8 cellular contexts compared by ENCODE assay signal in genomic region chr17:18026408-18026776, GRCh38. TPM values are rescaled to one million over a fixed set of nuclear protein-coding genes. Genes with fewer than 3 reads are reported as not detected.
DNase-seq lines count a peak whose midpoint lies in the region; ATAC-seq, FAIRE-seq and TF ChIP-seq lines count a peak whose summit lies in the region.

No MANE protein-coding gene starts in this region.

- H3K27ac Mint-ChIP-seq in stimulated activated memory B cell treated with anti-CD40 and anti-IgM and Interleukin-4, amounts not matched to agents 10 μg/mL and 1 μg/mL and 100 μg/mL, for 72 hours: no peak overlapping the region

- no peaks in the 10 kb centered on the region for H3K79me2 ChIP-seq in endothelial cell of umbilical vein (ENCODE audit: control insufficient read depth, insufficient read depth, low read length)

- no peak overlapping the region for H3K4me3 ChIP-seq in endothelial cell of umbilical vein (replicated peaks in 1 of 3; ENCODE audit: insufficient read depth in 1 of 3, low read depth in 1 of 3, low read length in 3 of 3)

- H3K27me3 ChIP-seq in endothelial cell of umbilical vein (ENCODE audit: control insufficient read depth in 2 of 2, insufficient read depth in 2 of 2, low read length in 2 of 2): no peaks in the 10 kb centered on the region

- no peak for TF ChIP-seq POLR2A in endothelial cell of umbilical vein (IDR thresholded peaks at IDR 0.05; ENCODE audit: low read depth, low read length)

- H3K9me3 Mint-ChIP-seq in stimulated activated memory B cell treated with anti-CD40 and anti-IgM and Interleukin-4, amounts not matched to agents 10 μg/mL and 1 μg/mL and 100 μg/mL, for 72 hours: no peaks in the 10 kb centered on the region

- H3K4me2 ChIP-seq in endothelial cell of umbilical vein (ENCODE audit: insufficient read depth, low read length): no peak overlapping the region

- H3K4me1 ChIP-seq in endothelial cell of umbilical vein (ENCODE audit: control insufficient read depth, extremely low read depth, insufficient read depth, low read length): no peaks in the 10 kb centered on the region

- H3K27me3 Mint-ChIP-seq in stimulated activated memory B cell treated with anti-CD40 and anti-IgM and Interleukin-4, amounts not matched to agents 10 μg/mL and 1 μg/mL and 100 μg/mL, for 72 hours: no peaks in the 10 kb centered on the region

- intact Hi-C loops in endothelial cell of umbilical vein (cut with micrococcal nuclease): no loop called here

- TF ChIP-seq CTCF in endothelial cell of umbilical vein (IDR thresholded peaks at IDR 0.05; ENCODE audit: extremely low read depth in 1 of 2, insufficient read depth in 1 of 2, low read depth in 1 of 2, low read length in 2 of 2): no peak

- H4K20me1 ChIP-seq in endothelial cell of umbilical vein (replicated peaks; ENCODE audit: control insufficient read depth, extremely low read depth, insufficient read depth, low read length): no peaks in the 10 kb centered on the region

- no peak overlapping the region for H2AFZ ChIP-seq in endothelial cell of umbilical vein (ENCODE audit: low read depth, low read length)

- H3K9ac ChIP-seq in endothelial cell of umbilical vein (replicated peaks; ENCODE audit: extremely low read depth, insufficient read depth, low read length): no peak overlapping the region

- H3K36me3 ChIP-seq in endothelial cell of umbilical vein (ENCODE audit: control insufficient read depth in 2 of 2, extremely low read depth in 1 of 2, insufficient read depth in 2 of 2, low read length in 2 of 2): peaks cover 0 to 2% of the 10 kb centered on the region in 2 experiments

- H3K36me3 Mint-ChIP-seq in stimulated activated memory B cell treated with anti-CD40 and anti-IgM and Interleukin-4, amounts not matched to agents 10 μg/mL and 1 μg/mL and 100 μg/mL, for 72 hours: peaks cover 25% of the 10 kb centered on the region

- BruUV-seq in endothelial cell of umbilical vein (replicated peaks; lab: Mats Ljungman, UMichigan): no TSS peak

- no peak overlapping the region for H3K27ac ChIP-seq in endothelial cell of umbilical vein (ENCODE audit: insufficient read depth, low read depth, low read length)

- FAIRE-seq in endothelial cell of umbilical vein (lab: Jason Lieb, UNC): no peak

- CTCF ChIA-PET in endothelial cell of umbilical vein (lab: Charles Lee): interaction anchor here (1.0 kb wide), 1 partner anchor 13 kb away, joined by 3 read pairs; no protein-coding TSS in a partner anchor

- POLR2A ChIA-PET in endothelial cell of umbilical vein (lab: Charles Lee): no interaction called here

- H3K9me3 ChIP-seq in endothelial cell of umbilical vein (replicated peaks; ENCODE audit: control insufficient read depth, insufficient read depth, low read length): no peaks in the 10 kb centered on the region

- no peaks in the 10 kb centered on the region for H3K9me1 ChIP-seq in endothelial cell of umbilical vein (replicated peaks; ENCODE audit: control insufficient read depth, extremely low read depth, insufficient read depth, low read length)

- H3K4me3 Mint-ChIP-seq in stimulated activated memory B cell treated with anti-CD40 and anti-IgM and Interleukin-4, amounts not matched to agents 10 μg/mL and 1 μg/mL and 100 μg/mL, for 72 hours: no peak overlapping the region

- dilution Hi-C loops in endothelial cell of umbilical vein (cut with MboI; ENCODE audit: extremely low pct_ligation_motif_present, low sequenced_read_pairs): loop anchor here (25.0 kb wide), 1 partner anchor 139 kb away; no protein-coding TSS in a partner anchor

- no peak for ATAC-seq in stimulated activated memory B cell treated with anti-CD40 and anti-IgM and Interleukin-4, amounts not matched to agents 10 μg/mL and 1 μg/mL and 100 μg/mL, for 72 hours

- H3K4me1 Mint-ChIP-seq in stimulated activated memory B cell treated with anti-CD40 and anti-IgM and Interleukin-4, amounts not matched to agents 10 μg/mL and 1 μg/mL and 100 μg/mL, for 72 hours: peaks cover 15% of the 10 kb centered on the region

- DNase-seq in Daoy (ENCODE audit: low read depth) (peak; percentile 82), NCI-H446 treated with DMSO at 0.1 percent for 48 hours (lab: John Stamatoyannopoulos, UW) (peak; percentile 17), endothelial cell of umbilical vein (ENCODE audit: low read depth, low spot score) (peak; percentile 29), nucleus accumbens (lab: John Stamatoyannopoulos, UW) (peak in 29 of 56 donors; percentile 7 to 62 (median 29)), cerebellum (ENCODE audit: low spot score) (no peak), GF-D8 (lab: John Stamatoyannopoulos, UW) (no peak), Kasumi-1 (lab: John Stamatoyannopoulos, UW) (no peak)

TF ChIP-seq in endothelial cell of umbilical vein, 7 proteins besides CTCF, POLR2A, EP300 and RAD21:
- no peak for TF ChIP-seq JUN (IDR thresholded peaks at IDR 0.05; ENCODE audit: borderline replicate concordance, insufficient read depth, insufficient read length, low read depth)
- no peak for TF ChIP-seq EZH2 (IDR thresholded peaks at IDR 0.05; ENCODE audit: borderline replicate concordance, low read depth, low read length, severe bottlenecking)
- TF ChIP-seq GATA2 (IDR thresholded peaks at IDR 0.05; ENCODE audit: insufficient read depth, insufficient read length, low read depth, low read length): no peak
- no peak for TF ChIP-seq POLR2AphosphoS5 (IDR thresholded peaks at IDR 0.05; ENCODE audit: insufficient read depth, low read depth, low read length)
- no peak for TF ChIP-seq FOS (IDR thresholded peaks at IDR 0.05; ENCODE audit: borderline replicate concordance, insufficient read depth, low read length)
- TF ChIP-seq MYC (IDR thresholded peaks at IDR 0.05; ENCODE audit: low read depth, low read length): no peak
- TF ChIP-seq, protein P1, sequence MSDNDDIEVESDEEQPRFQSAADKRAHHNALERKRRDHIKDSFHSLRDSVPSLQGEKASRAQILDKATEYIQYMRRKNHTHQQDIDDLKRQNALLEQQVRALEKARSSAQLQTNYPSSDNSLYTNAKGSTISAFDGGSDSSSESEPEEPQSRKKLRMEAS (IDR thresholded peaks at IDR 0.05; ENCODE audit: insufficient read depth, insufficient read length): no peak

RNA-seq across cellular contexts. Expression of gene ATPAF2, which starts 12.6 kb away (rescaled TPM):
- 20.2 and 21.6 TPM in 2 replicates for total RNA-seq in Daoy (2014; rRNA removed; shearing (Covaris generic))
- 32.1 and 35.7 TPM in 2 replicates for total RNA-seq in endothelial cell of umbilical vein
- polyA plus RNA-seq in endothelial cell of umbilical vein: 23.2 and 27.3 TPM in 2 replicates
- polyA plus RNA-seq in endothelial cell of umbilical vein (2011; cell fraction: cytosol; rRNA removed): 14.2 and 17.9 TPM in 2 replicates
- 41.6 and 51.2 TPM in 2 replicates for polyA plus RNA-seq in endothelial cell of umbilical vein (2011; cell fraction: nucleus; rRNA removed)
- polyA plus RNA-seq in endothelial cell of umbilical vein (2012): 16.5 and 19.2 TPM in 2 replicates
- 19.4 and 19.5 TPM in 2 replicates for polyA minus RNA-seq in endothelial cell of umbilical vein
- 13.7 TPM for polyA minus RNA-seq in endothelial cell of umbilical vein (2011; cell fraction: cytosol; rRNA and poly(A)+ RNA removed)
- polyA minus RNA-seq in endothelial cell of umbilical vein (2011; cell fraction: nucleus; rRNA and poly(A)+ RNA removed): 22.6 and 28.6 TPM in 2 replicates
- total RNA-seq in cerebellum: 38.5 TPM

RNA-seq across cellular contexts. Expression of gene GID4, which starts 12.8 kb away (rescaled TPM):
- 2.7 and 5.5 TPM in 2 replicates for total RNA-seq in Daoy (2014; rRNA removed; shearing (Covaris generic))
- total RNA-seq in endothelial cell of umbilical vein (10.1 and 11.3 TPM in 2 replicates), cerebellum (8.6 TPM)
- polyA plus RNA-seq in endothelial cell of umbilical vein: 5.9 and 6.4 TPM in 2 replicates
- polyA plus RNA-seq in endothelial cell of umbilical vein (2011; cell fraction: cytosol; rRNA removed): 5.9 and 6.8 TPM in 2 replicates
- 4.4 and 4.8 TPM in 2 replicates for polyA plus RNA-seq in endothelial cell of umbilical vein (2011; cell fraction: nucleus; rRNA removed)
- polyA plus RNA-seq in endothelial cell of umbilical vein (2012): 10.2 and 10.7 TPM in 2 replicates
- polyA minus RNA-seq in endothelial cell of umbilical vein: 12.5 and 13.9 TPM in 2 replicates
- polyA minus RNA-seq in endothelial cell of umbilical vein (2011; cell fraction: cytosol; rRNA and poly(A)+ RNA removed): 8.3 TPM
- 4.6 and 4.7 TPM in 2 replicates for polyA minus RNA-seq in endothelial cell of umbilical vein (2011; cell fraction: nucleus; rRNA and poly(A)+ RNA removed)

RNA-seq across cellular contexts. Expression of gene DRC3, which starts 53.7 kb away (rescaled TPM):
- 1.1 and 1.5 TPM in 2 replicates for total RNA-seq in Daoy (2014; rRNA removed; shearing (Covaris generic))
- total RNA-seq in endothelial cell of umbilical vein: 1.6 and 2.3 TPM in 2 replicates
- 1.9 and 2.9 TPM in 2 replicates for polyA plus RNA-seq in endothelial cell of umbilical vein
- polyA plus RNA-seq in endothelial cell of umbilical vein (2011; cell fraction: cytosol; rRNA removed): 1.0 and 1.7 TPM in 2 replicates
- 11.9 and 12.5 TPM in 2 replicates for polyA plus RNA-seq in endothelial cell of umbilical vein (2011; cell fraction: nucleus; rRNA removed)
- polyA plus RNA-seq in endothelial cell of umbilical vein (2012): 2.0 and 2.9 TPM in 2 replicates
- polyA minus RNA-seq in endothelial cell of umbilical vein: 4.0 and 5.1 TPM in 2 replicates
- polyA minus RNA-seq in endothelial cell of umbilical vein (2011; cell fraction: cytosol; rRNA and poly(A)+ RNA removed): not detected
- 3.3 and 3.7 TPM in 2 replicates for polyA minus RNA-seq in endothelial cell of umbilical vein (2011; cell fraction: nucleus; rRNA and poly(A)+ RNA removed)
- total RNA-seq in cerebellum: 4.3 TPM

RNA-seq across cellular contexts. Expression of gene TOM1L2, which starts 54.2 kb away (rescaled TPM):
- total RNA-seq in Daoy (2014; rRNA removed; shearing (Covaris generic)): 13.7 and 14.9 TPM in 2 replicates
- 37.6 and 41.5 TPM in 2 replicates for total RNA-seq in endothelial cell of umbilical vein
- 31.7 and 36.0 TPM in 2 replicates for polyA plus RNA-seq in endothelial cell of umbilical vein
- polyA plus RNA-seq in endothelial cell of umbilical vein (2011; cell fraction: cytosol; rRNA removed): 28.1 and 28.9 TPM in 2 replicates
- polyA plus RNA-seq in endothelial cell of umbilical vein (2011; cell fraction: nucleus; rRNA removed): 76.4 and 76.9 TPM in 2 replicates
- polyA plus RNA-seq in endothelial cell of umbilical vein (2012): 39.4 and 40.0 TPM in 2 replicates
- polyA minus RNA-seq in endothelial cell of umbilical vein: 56.4 and 57.2 TPM in 2 replicates
- polyA minus RNA-seq in endothelial cell of umbilical vein (2011; cell fraction: cytosol; rRNA and poly(A)+ RNA removed): 9.5 TPM
- polyA minus RNA-seq in endothelial cell of umbilical vein (2011; cell fraction: nucleus; rRNA and poly(A)+ RNA removed): 39.0 and 39.2 TPM in 2 replicates
- 39.2 TPM for total RNA-seq in cerebellum

Comparison
In these comparisons a context has a peak if more than half of its experiments do, and no peak if none do; other contexts are left out.
1. DNase-seq: peak in Daoy (single experiment), NCI-H446 treated with DMSO at 0.1 percent for 48 hours (single experiment), endothelial cell of umbilical vein (single experiment) and nucleus accumbens (29 of 56); none in cerebellum (single experiment), GF-D8 (single experiment) and Kasumi-1 (0 of 2).